ENCODE assay signal across 12 cellular contexts in the genomic region with DNA sequence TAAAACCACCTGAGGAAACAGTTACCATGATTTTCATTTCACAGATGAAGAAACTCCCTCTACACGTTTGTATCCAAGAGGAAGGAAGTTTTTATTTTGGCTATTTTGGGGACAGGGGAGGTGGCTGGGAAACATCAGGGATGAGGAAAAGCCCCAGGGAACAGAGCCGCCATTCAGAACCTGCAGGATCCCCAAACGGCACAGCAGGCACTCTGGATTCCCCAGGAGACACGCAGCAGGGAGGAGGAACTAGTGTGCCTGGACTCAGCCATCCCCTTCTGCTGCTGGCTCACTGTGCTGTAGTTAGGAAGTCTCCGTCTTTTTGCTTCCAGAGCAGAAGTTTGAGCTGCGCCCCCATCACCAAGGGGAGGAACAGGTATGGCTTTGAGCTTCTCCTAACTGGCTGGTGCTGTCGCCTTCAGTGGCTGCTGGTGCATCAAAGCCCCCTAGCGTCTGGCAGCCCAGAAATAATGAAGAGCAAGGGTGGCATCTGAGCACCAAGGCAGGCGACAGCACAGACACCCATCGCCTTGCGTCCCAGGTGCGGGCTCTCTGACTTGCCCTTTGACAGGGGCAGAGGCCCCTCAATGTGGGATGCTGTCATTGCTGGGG. TPM values are rescaled to one million over a fixed set of nuclear protein-coding genes. Genes with fewer than 3 reads are reported as not detected.
DNase-seq lines count a peak whose midpoint lies in the region; FAIRE-seq and TF ChIP-seq lines count a peak whose summit lies in the region.
"Had no signal": no experiment of that assay in that cellular context is flagged by ENCODE, and none has a peak within 500 bp of the region (broad histone marks: within the 10 kb centered on the region; RNA-seq: fewer than 3 reads in every experiment).

No MANE protein-coding gene starts in this region.

- H3K36me3 ChIP-seq in endocrine pancreas (ENCODE audit: control insufficient read depth, insufficient read depth, low read length), result no peaks in the 10 kb centered on the region
- H3K36me3 ChIP-seq in trophoblast cell (ENCODE audit: control insufficient read depth in 1 of 2, insufficient read depth in 2 of 2, low read length in 2 of 2), result peaks cover 4 to 10% of the 10 kb centered on the region in 2 experiments

- H3K14ac ChIP-seq in trophoblast cell (ENCODE audit: low read length), result no peak overlapping the region

- H3K9ac ChIP-seq in endocrine pancreas (ENCODE audit: control insufficient read depth, insufficient read depth, low read length), result peak overlapping the region; percentile 92
- H3K9ac ChIP-seq in trophoblast cell (ENCODE audit: low read length), result no peak overlapping the region

- no peak overlapping the region for H3K4me2 ChIP-seq in trophoblast cell (ENCODE audit: low read length)

- H3K4me3 ChIP-seq in endocrine pancreas (ENCODE audit: control insufficient read depth, insufficient read depth, low read length) (no peak overlapping the region), trophoblast cell (ENCODE audit: low read depth, low read length) (no peak overlapping the region)
- H3K4me3 ChIP-seq: GM23248 had no signal

- WGBS in trophoblast cell (ENCODE audit: extremely low coverage, insufficient coverage, insufficient read length), result no CpG with 5 or more reads among the region's 12 CpGs

- no peak overlapping the region for H3K23ac ChIP-seq in trophoblast cell (ENCODE audit: low read length)

- H3K27me3 ChIP-seq in endocrine pancreas (ENCODE audit: control insufficient read depth, insufficient read depth, low read length) (no peaks in the 10 kb centered on the region), trophoblast cell (ENCODE audit: insufficient read depth, low read length) (no peaks in the 10 kb centered on the region)

- H2AK5ac ChIP-seq in trophoblast cell (ENCODE audit: low read length), result no peak overlapping the region

- no peak overlapping the region for H2BK120ac ChIP-seq in trophoblast cell (ENCODE audit: insufficient read depth, low read length, poor library complexity)

- peaks cover 23% of the 10 kb centered on the region for H3K79me2 ChIP-seq in trophoblast cell (ENCODE audit: control insufficient read depth, insufficient read depth, low read length, poor library complexity)

- H4K8ac ChIP-seq in trophoblast cell (ENCODE audit: low read depth, low read length), result no peak overlapping the region

- no peak overlapping the region for H4K91ac ChIP-seq in trophoblast cell (ENCODE audit: low read depth, low read length)

- TF ChIP-seq CTCF in 22Rv1 (IDR thresholded peaks at IDR 0.05), result 0 out of 2 replicates have a peak, but pooled peaks have one; percentile 5

- H2BK5ac ChIP-seq in trophoblast cell (ENCODE audit: low read depth, low read length, poor library complexity), result no peak overlapping the region

- H3K9me3 ChIP-seq in endocrine pancreas (ENCODE audit: control insufficient read depth, low read length) (no peaks in the 10 kb centered on the region), trophoblast cell (ENCODE audit: insufficient read depth, low read depth, low read length) (no peaks in the 10 kb centered on the region)

- no peaks in the 10 kb centered on the region for H3K4me1 ChIP-seq in endocrine pancreas (ENCODE audit: control insufficient read depth, insufficient read depth, low read length)
- peaks cover 17 to 22% of the 10 kb centered on the region in 2 experiments for H3K4me1 ChIP-seq in trophoblast cell (ENCODE audit: control insufficient read depth in 1 of 2, insufficient read depth in 2 of 2, low read length in 2 of 2)

- H2AFZ ChIP-seq in trophoblast cell (ENCODE audit: insufficient read depth, low read length, poor library complexity), result no peak overlapping the region
- H2AFZ ChIP-seq: GM23248 had no signal

- peak overlapping the region; percentile 92 for H3K27ac ChIP-seq in 22Rv1
- no peak overlapping the region for H3K27ac ChIP-seq in trophoblast cell (ENCODE audit: low read depth, low read length)

- DNase-seq in NCI-H1694 (lab: John Stamatoyannopoulos, UW) (peak; percentile 37), trophoblast cell (no peak), GM19239 (ENCODE audit: insufficient read length, low spot score) (no peak), dedifferentiated amniotic fluid mesenchymal stem cell (ENCODE audit: extremely low spot score) (no peak), NCI-H1436 treated with DMSO at 0.1 percent for 48 hours (lab: John Stamatoyannopoulos, UW) (no peak), HTR-8/SVneo (ENCODE audit: insufficient read length, low spot score) (no peak)
- DNase-seq: activated T-cell treated with anti-CD3 and anti-CD28 coated beads, Interleukin-2, amount 50 U/mL, for 72 hours; cortex of kidney; KG1 had no signal

- FAIRE-seq in GM19239 (lab: Jason Lieb, UNC) (no peak), HTR-8/SVneo (lab: Jason Lieb, UNC) (no peak)

- no peak overlapping the region for H4K12ac ChIP-seq in trophoblast cell (ENCODE audit: low read depth, low read length)

- peaks cover 7% of the 10 kb centered on the region for H3K79me1 ChIP-seq in trophoblast cell (ENCODE audit: low read length)

- no peak overlapping the region for H2BK12ac ChIP-seq in trophoblast cell (ENCODE audit: low read length)

- peak overlapping the region; percentile 72 for H3K4ac ChIP-seq in trophoblast cell (ENCODE audit: low read depth, low read length)

- H3K18ac ChIP-seq in trophoblast cell (ENCODE audit: low read length), result no peak overlapping the region

RNA-seq across cellular contexts. Expression of a gene that starts 4.2 kb away (rescaled TPM):
- 86.0 and 93.0 TPM in 2 replicates for polyA plus RNA-seq in trophoblast cell (2013)

RNA-seq across cellular contexts. Expression of a gene that starts 26.6 kb away (rescaled TPM):
- polyA plus RNA-seq in trophoblast cell (2013), result 11.2 TPM in 2 replicates

RNA-seq across cellular contexts. Expression of a gene that starts 38.9 kb away (rescaled TPM):
- 0.29 and 0.47 TPM in 2 replicates for polyA plus RNA-seq in trophoblast cell (2013)
- polyA plus RNA-seq: GM23248 had no signal
